24 cellular contexts compared by ENCODE assay signal in genomic region chr3:126500016-126500415, GRCh38. TPM values are rescaled to one million over a fixed set of nuclear protein-coding genes. Genes with fewer than 3 reads are reported as not detected.
DNase-seq lines count a peak whose midpoint lies in the region; ATAC-seq, FAIRE-seq and TF ChIP-seq lines count a peak whose summit lies in the region.
"Had no signal": no experiment of that assay in that cellular context is flagged by ENCODE, and none has a peak within 500 bp of the region (broad histone marks: within the 10 kb centered on the region; RNA-seq: fewer than 3 reads in every experiment).

No MANE protein-coding gene starts in this region.

- H3K18ac ChIP-seq in H1 (ENCODE audit: extremely low read depth, low read length) (no peak overlapping the region), neuronal stem cell (ENCODE audit: low read length) (peak overlapping the region; percentile 74)

- no peaks in the 10 kb centered on the region for H3K36me3 ChIP-seq in BLaER1 treated with 17β-estradiol and CSF1 and Interleukin-3, amounts not matched to agents 10 nM and 100 nM
- H3K36me3 ChIP-seq in HCT116 (ENCODE audit: control insufficient read depth in 1 of 2, insufficient read depth in 2 of 2, low read length in 2 of 2) (no peaks in the 10 kb centered on the region), H1 (ENCODE audit: control insufficient read depth in 2 of 4, insufficient read depth in 4 of 4, low read length in 3 of 4) (no peaks in the 10 kb centered on the region; a peak in 1 of 8 replicates), neuronal stem cell (replicated peaks in 1 of 2; ENCODE audit: control insufficient read depth in 2 of 2, insufficient read depth in 2 of 2, low read length in 2 of 2) (no peaks in the 10 kb centered on the region), esophagus muscularis mucosa (no peaks in the 10 kb centered on the region)
- H3K36me3 ChIP-seq: BLaER1, HAP-1 had no signal

- H3K14ac ChIP-seq in H1 (ENCODE audit: insufficient read length) (no peak overlapping the region), neuronal stem cell (ENCODE audit: low read length) (no peak overlapping the region)

- 92% methylated on average over 7 of the region's 7 CpGs; no CpG with 5 or more reads in 1 of the 2 experiments for WGBS in H1 (ENCODE audit: extremely low coverage in 1 of 2, insufficient coverage in 1 of 2, insufficient read length in 1 of 2, insufficient replicate concordance in 2 of 2, low coverage in 1 of 2, low lambda C conversion rate in 2 of 2, missing lambda C conversion rate in 1 of 2), 2 experiments
- WGBS in neuronal stem cell (ENCODE audit: extremely low coverage in 2 of 2, insufficient read length in 2 of 2, insufficient replicate concordance in 1 of 2), 2 donors: no CpG with 5 or more reads among the region's 7 CpGs
- 86% methylated on average over 4 of the region's 7 CpGs for WGBS in esophagus muscularis mucosa

- TF ChIP-seq POLR2A in HCT116 (IDR thresholded peaks at IDR 0.05; ENCODE audit: borderline replicate concordance, extremely low read depth, insufficient read depth, insufficient read length) (no peak), H1 (IDR thresholded peaks at IDR 0.05; ENCODE audit: control extremely low read depth in 1 of 2, low read depth in 2 of 2, low read length in 2 of 2) (no peak), esophagus muscularis mucosa (IDR thresholded peaks at IDR 0.05; ENCODE audit: low read depth) (no peak)

- CTCF ChIA-PET in HCT116 (lab: Charles Lee): no interaction called here
- CTCF ChIA-PET in H1 (lab: Charles Lee; ENCODE audit: partially characterized antibody): interaction anchor here (1.6 to 6.6 kb wide), 3 partner anchors 11 to 23 kb away, joined by 6 to 49 read pairs (median 30); no protein-coding TSS in a partner anchor

- peaks cover 2% of the 10 kb centered on the region; the same call in 1 of the 2 replicates for H3K23me2 ChIP-seq in H1 (ENCODE audit: low read depth, low read length)

- H3K27me3 ChIP-seq in BLaER1 treated with 17β-estradiol and CSF1 and Interleukin-3, amounts not matched to agents 10 nM and 100 nM: no peaks in the 10 kb centered on the region
- H3K27me3 ChIP-seq in HCT116 (ENCODE audit: insufficient read depth, low read length): peaks cover 7% of the 10 kb centered on the region; the same call in 1 of the 2 replicates
- H3K27me3 ChIP-seq in H1 (replicated peaks in 1 of 4; ENCODE audit: control insufficient read depth in 3 of 4, extremely low read depth in 1 of 4, insufficient read depth in 3 of 4, low read length in 3 of 4): no peaks in the 10 kb centered on the region; a peak in 1 of 7 replicates
- peaks cover 0 to 6% (median 0%) of the 10 kb centered on the region in 3 experiments for H3K27me3 ChIP-seq in neuronal stem cell (ENCODE audit: control insufficient read depth in 3 of 3, insufficient read depth in 3 of 3, low read depth in 1 of 3, low read length in 3 of 3)
- H3K27me3 ChIP-seq in esophagus muscularis mucosa: peaks cover 0 to 18% (median 0%) of the 10 kb centered on the region in 4 donors
- H3K27me3 ChIP-seq: BLaER1 had no signal

- no peak overlapping the region for H4K5ac ChIP-seq in H1 (ENCODE audit: insufficient read length, low read depth, low read length)

- H2BK120ac ChIP-seq in H1 (replicated peaks; ENCODE audit: low read depth, low read length) (no peak overlapping the region), neuronal stem cell (ENCODE audit: low read depth, low read length) (no peak overlapping the region)

- no TSS peak for BruUV-seq in HCT116 (replicated peaks; lab: Mats Ljungman, UMichigan)

- POLR2A ChIA-PET in HCT116 (lab: Charles Lee): no interaction called here
- POLR2A ChIA-PET in H1 (lab: Charles Lee; ENCODE audit: partially characterized antibody): no interaction called here

- H3K9me3 ChIP-seq in BLaER1 treated with 17β-estradiol and CSF1 and Interleukin-3, amounts not matched to agents 10 nM and 100 nM (replicated peaks in 1 of 11): no peaks in the 10 kb centered on the region
- H3K9me3 ChIP-seq in HCT116 (ENCODE audit: control insufficient read depth in 1 of 2, insufficient read depth in 1 of 2, low read depth in 1 of 2, low read length in 2 of 2): no peaks in the 10 kb centered on the region
- no peaks in the 10 kb centered on the region for H3K9me3 ChIP-seq in H1 (ENCODE audit: insufficient read depth in 2 of 2, low read depth in 1 of 2, low read length in 1 of 2)
- peaks cover 0 to 3% of the 10 kb centered on the region in 2 donors for H3K9me3 ChIP-seq in neuronal stem cell (replicated peaks in 1 of 2; ENCODE audit: control insufficient read depth in 2 of 2, insufficient read depth in 1 of 2, low read depth in 1 of 2, low read length in 2 of 2)
- no peaks in the 10 kb centered on the region for H3K9me3 ChIP-seq in esophagus muscularis mucosa
- H3K9me3 ChIP-seq: BLaER1, HAP-1 had no signal

- H2BK12ac ChIP-seq in H1 (ENCODE audit: low read depth, low read length): 0 out of 2 replicates have a peak overlapping the region, but pooled peaks have one; percentile 50
- no peak overlapping the region for H2BK12ac ChIP-seq in neuronal stem cell (ENCODE audit: low read length)

- TF ChIP-seq RAD21 in HCT116 (IDR thresholded peaks at IDR 0.05; ENCODE audit: low read depth) (no peak), H1 (IDR thresholded peaks at IDR 0.05 in 1 of 2, conservative IDR thresholded peaks at IDR 0.05 in 1 of 2; ENCODE audit: low read depth in 2 of 2, low read length in 2 of 2) (no peak)

- no peak for DNase-seq in HCT116 (ENCODE audit: low read depth, low spot score)
- no peak for DNase-seq in H1 (ENCODE audit: low read depth in 1 of 2, low spot score in 2 of 2)
- DNase-seq in neuronal stem cell (ENCODE audit: low spot score): no peak
- DNase-seq in KG1 (lab: John Stamatoyannopoulos, UW): no peak
- DNase-seq in EL: no peak
- DNase-seq in esophagus muscularis mucosa (ENCODE audit: extremely low spot score): no peak
- DNase-seq: 8988T, COR-L47, DMS 273 treated with DMSO at 0.1 percent for 48 hours, DMS53, DND-41, GDM1, GOT3, HFFc6 had no signal

- H3K79me2 ChIP-seq in HCT116 (ENCODE audit: insufficient read depth, low read length): no peaks in the 10 kb centered on the region
- peaks cover 0 to 3% of the 10 kb centered on the region in 2 experiments; a peak in 1 of 4 replicates for H3K79me2 ChIP-seq in H1 (ENCODE audit: control insufficient read depth in 1 of 2, insufficient read depth in 2 of 2, low read length in 2 of 2)

- no peak overlapping the region for H3K9ac ChIP-seq in BLaER1 treated with 17β-estradiol and CSF1 and Interleukin-3, amounts not matched to agents 10 nM and 100 nM
- no peak overlapping the region for H3K9ac ChIP-seq in HCT116 (ENCODE audit: low read length)
- no peak overlapping the region for H3K9ac ChIP-seq in H1 (replicated peaks in 1 of 4; ENCODE audit: extremely low read depth in 1 of 4, low read depth in 3 of 4, low read length in 3 of 4)
- H3K9ac ChIP-seq in neuronal stem cell (ENCODE audit: low read depth, low read length, poor library complexity): no peak overlapping the region
- H3K9ac ChIP-seq: BLaER1 had no signal

- H3K4ac ChIP-seq in H1 (replicated peaks; ENCODE audit: insufficient read length, low read depth, low read length) (no peak overlapping the region), neuronal stem cell (ENCODE audit: low read length) (no peak overlapping the region)

- intact Hi-C loops in HCT116 (cut with micrococcal nuclease): no loop called here
- intact Hi-C loops in esophagus muscularis mucosa (cut with DNase I): no loop called here

- H2BK15ac ChIP-seq in H1 (ENCODE audit: low read length): no peak overlapping the region
- H2BK15ac ChIP-seq in neuronal stem cell (ENCODE audit: low read length): peak overlapping the region; percentile 86

- RAD21 ChIA-PET in HCT116 (lab: Charles Lee; ENCODE audit: low non-redundant PET in 1 of 2, low total read pairs in 2 of 2, uncharacterized antibody in 2 of 2, unreplicated experiment in 2 of 2): no interaction called here

- H4K20me1 ChIP-seq in BLaER1 treated with 17β-estradiol and CSF1 and Interleukin-3, amounts not matched to agents 10 nM and 100 nM: peaks cover 0 to 4% (median 0%) of the 10 kb centered on the region in 11 experiments; a peak in 3 of 22 replicates
- H4K20me1 ChIP-seq in HCT116 (ENCODE audit: insufficient read depth) (no peaks in the 10 kb centered on the region), H1 (replicated peaks in 1 of 2; ENCODE audit: control insufficient read depth in 1 of 2, insufficient read depth in 2 of 2, low read length in 2 of 2) (peaks cover 0 to 6% of the 10 kb centered on the region in 2 experiments)
- H4K20me1 ChIP-seq: BLaER1 had no signal

- TF ChIP-seq EP300 in H1 (IDR thresholded peaks at IDR 0.05; ENCODE audit: borderline replicate concordance in 1 of 2, low read depth in 2 of 2, low read length in 2 of 2) (no peak), esophagus muscularis mucosa (IDR thresholded peaks at IDR 0.05) (no peak)

- H3K23ac ChIP-seq in H1 (ENCODE audit: insufficient read length) (no peak overlapping the region), neuronal stem cell (ENCODE audit: low read depth, low read length, poor library complexity) (no peak overlapping the region)

- no peaks in the 10 kb centered on the region for H3K9me2 ChIP-seq in HCT116 (ENCODE audit: insufficient read depth)

- no peak overlapping the region for H2BK20ac ChIP-seq in H1 (ENCODE audit: low read length)

- ATAC-seq in HCT116: 0 out of 2 replicates have a peak, but pooled peaks have one; percentile 34

- 0 out of 2 replicates have a peak overlapping the region, but pooled peaks have one; percentile 39 for H2AK5ac ChIP-seq in H1 (ENCODE audit: low read depth, low read length)
- peak overlapping the region; percentile 92 for H2AK5ac ChIP-seq in neuronal stem cell (ENCODE audit: low read depth, low read length)

- TF ChIP-seq CTCF in HCT116 (IDR thresholded peaks at IDR 0.05 in 2 of 3, conservative IDR thresholded peaks at IDR 0.05 in 1 of 3; ENCODE audit: borderline replicate concordance in 1 of 3, insufficient read depth in 1 of 3, low read depth in 2 of 3, low read length in 2 of 3): no peak
- no peak for TF ChIP-seq CTCF in H1 (IDR thresholded peaks at IDR 0.05; ENCODE audit: control extremely low read depth in 1 of 3, insufficient read depth in 1 of 3, low read depth in 1 of 3, low read length in 3 of 3)
- no peak for TF ChIP-seq CTCF in esophagus muscularis mucosa (IDR thresholded peaks at IDR 0.05)

- H2AFZ ChIP-seq in HCT116 (ENCODE audit: low read depth, low read length, poor library complexity, severe bottlenecking) (no peak overlapping the region), H1 (ENCODE audit: low read length) (no peak overlapping the region), neuronal stem cell (ENCODE audit: low read length) (no peak overlapping the region)

- H2BK5ac ChIP-seq in H1 (ENCODE audit: low read depth, low read length) (0 out of 2 replicates have a peak overlapping the region, but pooled peaks have one; percentile 9), neuronal stem cell (ENCODE audit: low read length) (peak overlapping the region; percentile 49)

- no peak overlapping the region for H4K8ac ChIP-seq in H1 (ENCODE audit: extremely low read depth, insufficient read depth, low read length)
- no peak overlapping the region for H4K8ac ChIP-seq in neuronal stem cell (ENCODE audit: low read depth, low read length)

- no peak overlapping the region for H3K56ac ChIP-seq in H1 (replicated peaks; ENCODE audit: insufficient read length, low read depth, low read length)

- H3K4me2 ChIP-seq in BLaER1 treated with 17β-estradiol and CSF1 and Interleukin-3, amounts not matched to agents 10 nM and 100 nM: peak overlapping the region in 7 of 11 experiments; percentile 20 to 72 (median 62); a peak in 9 of 22 replicates
- H3K4me2 ChIP-seq in HCT116 (ENCODE audit: low read length): no peak overlapping the region
- no peak overlapping the region for H3K4me2 ChIP-seq in H1 (ENCODE audit: insufficient read depth in 1 of 2, low read depth in 2 of 2, low read length in 2 of 2)
- H3K4me2 ChIP-seq in neuronal stem cell (ENCODE audit: insufficient read depth, low read length, poor library complexity, severe bottlenecking): no peak overlapping the region

- H3K4me3 ChIP-seq in BLaER1 treated with 17β-estradiol and CSF1 and Interleukin-3, amounts not matched to agents 10 nM and 100 nM: no peak overlapping the region
- no peak overlapping the region for H3K4me3 ChIP-seq in HCT116 (replicated peaks in 1 of 2; ENCODE audit: low read depth in 1 of 2, low read length in 2 of 2)
- H3K4me3 ChIP-seq in H1 (ENCODE audit: extremely low read depth in 1 of 4, insufficient read depth in 2 of 4, low read depth in 3 of 4, low read length in 4 of 4): no peak overlapping the region
- no peak overlapping the region for H3K4me3 ChIP-seq in neuronal stem cell (ENCODE audit: low read length in 2 of 2)
- no peak overlapping the region for H3K4me3 ChIP-seq in esophagus muscularis mucosa
- H3K4me3 ChIP-seq: BLaER1, HAP-1 had no signal

- H4K91ac ChIP-seq in H1 (replicated peaks; ENCODE audit: insufficient read length, low read length): no peak overlapping the region
- H4K91ac ChIP-seq in neuronal stem cell (ENCODE audit: low read depth, low read length, poor library complexity): no peak overlapping the region

- no peak overlapping the region for H3K27ac ChIP-seq in BLaER1 treated with 17β-estradiol and CSF1 and Interleukin-3, amounts not matched to agents 10 nM and 100 nM
- H3K27ac ChIP-seq in HCT116 (ENCODE audit: low read depth, low read length) (no peak overlapping the region), H1 (ENCODE audit: low read depth, low read length) (no peak overlapping the region), neuronal stem cell (replicated peaks; ENCODE audit: low read length) (no peak overlapping the region), esophagus muscularis mucosa (replicated peaks in 1 of 4) (no peak overlapping the region)
- H3K27ac ChIP-seq: BLaER1, HL-60 had no signal

- peaks cover 14 to 70% (median 64%) of the 10 kb centered on the region in 10 experiments for H3K4me1 ChIP-seq in BLaER1 treated with 17β-estradiol and CSF1 and Interleukin-3, amounts not matched to agents 10 nM and 100 nM
- H3K4me1 ChIP-seq in HCT116 (ENCODE audit: control insufficient read depth in 1 of 2, insufficient read depth in 2 of 2, low read length in 2 of 2) (no peaks in the 10 kb centered on the region), H1 (replicated peaks in 1 of 4; ENCODE audit: control insufficient read depth in 3 of 4, insufficient read depth in 4 of 4, low read length in 3 of 4) (peaks cover 0 to 22% (median 16%) of the 10 kb centered on the region in 4 experiments; a peak in 6 of 7 replicates), neuronal stem cell (ENCODE audit: control insufficient read depth in 2 of 2, insufficient read depth in 1 of 2, low read depth in 1 of 2, low read length in 2 of 2) (peaks cover 4 to 19% of the 10 kb centered on the region in 2 donors), esophagus muscularis mucosa (no peaks in the 10 kb centered on the region)
- H3K4me1 ChIP-seq: HAP-1 had no signal

- no peaks in the 10 kb centered on the region; the same call in 1 of the 2 replicates for H3K79me1 ChIP-seq in H1 (ENCODE audit: low read depth, low read length)
- H3K79me1 ChIP-seq in neuronal stem cell (ENCODE audit: low read depth, low read length): no peaks in the 10 kb centered on the region

- no peak for FAIRE-seq in H1 (lab: Jason Lieb, UNC)
- FAIRE-seq: GM12892, GM18507 had no signal

RNA-seq across cellular contexts. Expression of gene UROC1, which starts 17.6 kb away (rescaled TPM):
- not detected for total RNA-seq in HCT116 (2021; ENCODE audit: unreplicated experiment)
- 0.06 TPM in 1 of 2 replicates, not detected in the other for polyA plus RNA-seq in HCT116 (2012)
- total RNA-seq in H1 (2021; fragmentation: NEBNext Ultra II Directional; extraction: Animal tissue kit (Norgen Biotek cat#: 25700)): not detected in 2 replicates
- 0.03 and 0.09 TPM in 2 replicates for polyA plus RNA-seq in H1 (2011; rRNA removed)
- polyA plus RNA-seq in H1 (2011; cell fraction: cytosol; rRNA removed): 0.05 TPM
- polyA plus RNA-seq in H1 (2011; cell fraction: nucleus; rRNA removed): 0.10 TPM
- 0.05 TPM in 2 of 4 replicates, not detected in the others for polyA plus RNA-seq in H1 (2012, experiment 1 of 2)
- polyA plus RNA-seq in H1 (2012, experiment 2 of 2): not detected
- not detected for polyA plus RNA-seq in H1 (2013, experiment 1 of 2)
- polyA plus RNA-seq in H1 (2013, experiment 2 of 2): 0.04 TPM
- polyA minus RNA-seq in H1 (2011; rRNA and poly(A)+ RNA removed): 0.05 TPM in 1 of 2 replicates, not detected in the other
- polyA minus RNA-seq in H1 (2011; cell fraction: cytosol; rRNA and poly(A)+ RNA removed): not detected
- not detected for polyA minus RNA-seq in H1 (2011; cell fraction: nucleus; rRNA and poly(A)+ RNA removed)
- polyA plus RNA-seq in neuronal stem cell (2013, experiment 1 of 2): not detected
- polyA plus RNA-seq in neuronal stem cell (2013, experiment 2 of 2): 0.03 TPM
- total RNA-seq in esophagus muscularis mucosa: not detected
- total RNA-seq: A673; CD8-positive, alpha-beta memory T cell; HFFc6 had no signal
- polyA plus RNA-seq: AG04450; CD8-positive, alpha-beta memory T cell had no signal

RNA-seq across cellular contexts. Expression of gene CHST13, which starts 23.9 kb away (rescaled TPM):
- total RNA-seq in HCT116 (2021; ENCODE audit: unreplicated experiment) (0.91 TPM), esophagus muscularis mucosa (under 1 TPM; 0.19 to 0.69 (median 0.37) TPM)
- 0.39 and 0.57 TPM in 2 replicates for polyA plus RNA-seq in HCT116 (2012)
- 5.4 and 5.9 TPM in 2 replicates for total RNA-seq in H1 (2021; fragmentation: NEBNext Ultra II Directional; extraction: Animal tissue kit (Norgen Biotek cat#: 25700))
- 11.7 and 15.6 TPM in 2 replicates for polyA plus RNA-seq in H1 (2011; rRNA removed)
- polyA plus RNA-seq in H1 (2011; cell fraction: cytosol; rRNA removed): 7.5 TPM
- 7.6 TPM for polyA plus RNA-seq in H1 (2011; cell fraction: nucleus; rRNA removed)
- polyA plus RNA-seq in H1 (2012, experiment 1 of 2): 2.1 to 6.2 TPM (median 5.1 TPM) in 4 replicates
- polyA plus RNA-seq in H1 (2012, experiment 2 of 2): 5.3 TPM
- polyA plus RNA-seq in H1 (2013, experiment 1 of 2): 9.0 TPM
- polyA plus RNA-seq in H1 (2013, experiment 2 of 2): 9.3 TPM
- 0.22 and 0.57 TPM in 2 replicates for polyA minus RNA-seq in H1 (2011; rRNA and poly(A)+ RNA removed)
- 4.1 TPM for polyA minus RNA-seq in H1 (2011; cell fraction: cytosol; rRNA and poly(A)+ RNA removed)
- 2.8 TPM for polyA minus RNA-seq in H1 (2011; cell fraction: nucleus; rRNA and poly(A)+ RNA removed)
- 1.4 TPM for polyA plus RNA-seq in neuronal stem cell (2013, experiment 1 of 2)
- 1.6 TPM for polyA plus RNA-seq in neuronal stem cell (2013, experiment 2 of 2)
- total RNA-seq: A673, HFFc6, HT1080 had no signal
- polyA plus RNA-seq: AG04450; CD8-positive, alpha-beta memory T cell had no signal

RNA-seq across cellular contexts. Expression of gene ZXDC, which starts 24.3 kb away (rescaled TPM):
- 29.9 TPM for total RNA-seq in HCT116 (2021; ENCODE audit: unreplicated experiment)
- 22.5 and 23.2 TPM in 2 replicates for polyA plus RNA-seq in HCT116 (2012)
- total RNA-seq in H1 (2021; fragmentation: NEBNext Ultra II Directional; extraction: Animal tissue kit (Norgen Biotek cat#: 25700)): 23.0 and 24.3 TPM in 2 replicates
- polyA plus RNA-seq in H1 (2011; rRNA removed): 12.7 and 19.1 TPM in 2 replicates
- polyA plus RNA-seq in H1 (2011; cell fraction: cytosol; rRNA removed): 14.3 TPM
- 44.2 TPM for polyA plus RNA-seq in H1 (2011; cell fraction: nucleus; rRNA removed)
- polyA plus RNA-seq in H1 (2012, experiment 1 of 2): 11.1 to 14.1 TPM (median 13.0 TPM) in 4 replicates
- polyA plus RNA-seq in H1 (2012, experiment 2 of 2): 6.2 TPM
- 10.8 TPM for polyA plus RNA-seq in H1 (2013, experiment 1 of 2)
- polyA plus RNA-seq in H1 (2013, experiment 2 of 2): 8.9 TPM
- 34.3 and 34.8 TPM in 2 replicates for polyA minus RNA-seq in H1 (2011; rRNA and poly(A)+ RNA removed)
- 19.7 TPM for polyA minus RNA-seq in H1 (2011; cell fraction: cytosol; rRNA and poly(A)+ RNA removed)
- 50.7 TPM for polyA minus RNA-seq in H1 (2011; cell fraction: nucleus; rRNA and poly(A)+ RNA removed)
- 9.3 TPM for polyA plus RNA-seq in neuronal stem cell (2013, experiment 1 of 2)
- 9.8 TPM for polyA plus RNA-seq in neuronal stem cell (2013, experiment 2 of 2)
- 10 to 100 TPM; 25.8 to 41.2 (median 38.6) TPM for total RNA-seq in esophagus muscularis mucosa

RNA-seq across cellular contexts. Expression of gene C3orf22, which starts 58.7 kb away (rescaled TPM):
- total RNA-seq in HCT116 (2021; ENCODE audit: unreplicated experiment): not detected
- polyA plus RNA-seq in HCT116 (2012): 0.05 TPM in 1 of 2 replicates, not detected in the other
- not detected in 2 replicates for total RNA-seq in H1 (2021; fragmentation: NEBNext Ultra II Directional; extraction: Animal tissue kit (Norgen Biotek cat#: 25700))
- polyA plus RNA-seq in H1 (2011; rRNA removed): not detected in 2 replicates
- polyA plus RNA-seq in H1 (2011; cell fraction: cytosol; rRNA removed): not detected
- polyA plus RNA-seq in H1 (2011; cell fraction: nucleus; rRNA removed): not detected
- polyA plus RNA-seq in H1 (2012, experiment 1 of 2): not detected in 4 replicates
- polyA plus RNA-seq in H1 (2012, experiment 2 of 2): not detected
- not detected for polyA plus RNA-seq in H1 (2013, experiment 1 of 2)
- not detected for polyA plus RNA-seq in H1 (2013, experiment 2 of 2)
- polyA minus RNA-seq in H1 (2011; rRNA and poly(A)+ RNA removed): not detected in 2 replicates
- polyA minus RNA-seq in H1 (2011; cell fraction: cytosol; rRNA and poly(A)+ RNA removed): not detected
- polyA minus RNA-seq in H1 (2011; cell fraction: nucleus; rRNA and poly(A)+ RNA removed): not detected
- polyA plus RNA-seq in neuronal stem cell (2013, experiment 1 of 2): 0.03 TPM
- not detected for polyA plus RNA-seq in neuronal stem cell (2013, experiment 2 of 2)
- not detected for total RNA-seq in esophagus muscularis mucosa
- total RNA-seq: A673; CD8-positive, alpha-beta memory T cell; HFFc6; HT1080 had no signal
- polyA plus RNA-seq: AG04450; CD8-positive, alpha-beta memory T cell had no signal

Comparison
In these comparisons a context has a peak if more than half of its experiments do, and no peak if none do; other contexts are left out.
1. H3K4me2 ChIP-seq: peak in BLaER1 treated with 17β-estradiol and CSF1 and Interleukin-3, amounts not matched to agents 10 nM and 100 nM (7 of 11); none in HCT116 (single experiment), H1 (0 of 2) and neuronal stem cell (single experiment).